Comparison of ENCODE assay signal across 2 cellular contexts in genomic region chr10:17756557-17757208, GRCh38.
TF ChIP-seq lines count a peak whose summit lies in the region.

No MANE protein-coding gene starts in this region.

TF ChIP-seq in SK-N-SH treated with all-trans-retinoic acid at 6 μM for 48 hours, 23 proteins besides CTCF, POLR2A, EP300 and RAD21 (continued from another document):
- no peak for TF ChIP-seq CREB5 (CRISPR knock-in tag; IDR thresholded peaks at IDR 0.05; ENCODE audit: low read depth)
- TF ChIP-seq ZNF70 (CRISPR knock-in tag; IDR thresholded peaks at IDR 0.05) = no peak
- TF ChIP-seq PATZ1 (CRISPR knock-in tag; IDR thresholded peaks at IDR 0.05; ENCODE audit: borderline replicate concordance) = no peak
- no peak for TF ChIP-seq RARB (CRISPR knock-in tag; IDR thresholded peaks at IDR 0.05)
- TF ChIP-seq OSR1 (CRISPR knock-in tag; IDR thresholded peaks at IDR 0.05) = no peak
- TF ChIP-seq ZC3H10 (CRISPR knock-in tag; IDR thresholded peaks at IDR 0.05) = no peak
- TF ChIP-seq ARNTL (CRISPR knock-in tag; IDR thresholded peaks at IDR 0.05; ENCODE audit: borderline replicate concordance, low read depth) = no peak
- TF ChIP-seq ZFP30 (CRISPR knock-in tag; IDR thresholded peaks at IDR 0.05) = no peak
- TF ChIP-seq ZNF8 (CRISPR knock-in tag; IDR thresholded peaks at IDR 0.05) = no peak
- no peak for TF ChIP-seq BACH2 (CRISPR knock-in tag; IDR thresholded peaks at IDR 0.05; ENCODE audit: borderline replicate concordance)
- TF ChIP-seq TOX (CRISPR knock-in tag; IDR thresholded peaks at IDR 0.05; ENCODE audit: borderline replicate concordance) = no peak
TF ChIP-seq in SK-N-SH treated with all-trans-retinoic acid at 6 μM for 48 hours: peak in this region for 0.

TF ChIP-seq in SK-N-SH, 30 proteins besides CTCF, POLR2A, EP300 and RAD21 (continued from another document):
- TF ChIP-seq REST (IDR thresholded peaks at IDR 0.05; ENCODE audit: low read depth, low read length) (no peak), TCF12 (IDR thresholded peaks at IDR 0.05) (no peak), IRF3 (IDR thresholded peaks at IDR 0.05; ENCODE audit: low read depth, low read length) (no peak)
